Comparison of ENCODE assay signal across 8 cellular contexts in genomic region chr3:30747771-30748281, GRCh38.
A peak's percentile ranks its signal among the peaks of the same experiment; 100 is the strongest.
DNase-seq lines count a peak whose midpoint lies in the region; ATAC-seq, FAIRE-seq and TF ChIP-seq lines count a peak whose summit lies in the region.

No MANE protein-coding gene starts in this region.

- H3K4me3 Mint-ChIP-seq in neural progenitor cell (no peak overlapping the region), CD14-positive monocyte (no peak overlapping the region)
- no peak overlapping the region for H3K4me3 Mint-ChIP-seq in naive thymus-derived CD8-positive, alpha-beta T cell

- no peak for ATAC-seq in naive thymus-derived CD8-positive, alpha-beta T cell
- ATAC-seq in GM19023 (IDR thresholded peaks at IDR 0.05; ENCODE audit: unreplicated experiment) = no peak

- peak; percentile 18 to 45 for DNase-seq in NCI-H446 (lab: John Stamatoyannopoulos, UW)
- DNase-seq in endothelial cell of umbilical vein (ENCODE audit: low read depth, low spot score) = peak; percentile 69
- peak; percentile 37 for DNase-seq in neural progenitor cell (ENCODE audit: low spot score)
- no peak for DNase-seq in G401 (ENCODE audit: low spot score)
- no peak for DNase-seq in naive thymus-derived CD8-positive, alpha-beta T cell
- DNase-seq in CD14-positive monocyte (ENCODE audit: low spot score) = no peak

- in situ Hi-C loops in G401 (cut with HindIII; ENCODE audit: low sequenced_read_pairs) = no loop called here

- H3K36me3 Mint-ChIP-seq in neural progenitor cell (no peaks in the 10 kb centered on the region), CD14-positive monocyte (no peaks in the 10 kb centered on the region)
- no peaks in the 10 kb centered on the region for H3K36me3 Mint-ChIP-seq in naive thymus-derived CD8-positive, alpha-beta T cell

- H4K20me1 ChIP-seq in DOHH2 (ENCODE audit: control insufficient read depth, insufficient read depth, low read depth, low read length) = no peaks in the 10 kb centered on the region
- no peaks in the 10 kb centered on the region for H4K20me1 ChIP-seq in endothelial cell of umbilical vein (replicated peaks; ENCODE audit: control insufficient read depth, extremely low read depth, insufficient read depth, low read length)
- H4K20me1 ChIP-seq in neural progenitor cell (ENCODE audit: low read depth) = no peaks in the 10 kb centered on the region

- TF ChIP-seq CTCF in DOHH2 (IDR thresholded peaks at IDR 0.05; ENCODE audit: low read depth, low read length, poor library complexity, severe bottlenecking) (peak; percentile 41), endothelial cell of umbilical vein (IDR thresholded peaks at IDR 0.05; ENCODE audit: extremely low read depth in 1 of 2, insufficient read depth in 1 of 2, low read depth in 1 of 2, low read length in 2 of 2) (peak; percentile 45 to 57), neural progenitor cell (IDR thresholded peaks at IDR 0.05) (peak; percentile 60), CD14-positive monocyte (IDR thresholded peaks at IDR 0.05) (no peak)

- H3K79me2 ChIP-seq in DOHH2 (ENCODE audit: control insufficient read depth, low read length) = no peaks in the 10 kb centered on the region
- H3K79me2 ChIP-seq in endothelial cell of umbilical vein (ENCODE audit: control insufficient read depth, insufficient read depth, low read length) = no peaks in the 10 kb centered on the region
- H3K79me2 ChIP-seq in neural progenitor cell (ENCODE audit: low read depth) = no peaks in the 10 kb centered on the region

- no TSS peak for BruUV-seq in endothelial cell of umbilical vein (replicated peaks; lab: Mats Ljungman, UMichigan)

- H3K36me3 ChIP-seq in DOHH2 (ENCODE audit: control insufficient read depth, low read length) = no peaks in the 10 kb centered on the region
- H3K36me3 ChIP-seq in endothelial cell of umbilical vein (ENCODE audit: control insufficient read depth in 2 of 2, extremely low read depth in 1 of 2, insufficient read depth in 2 of 2, low read length in 2 of 2) = no peaks in the 10 kb centered on the region
- no peaks in the 10 kb centered on the region for H3K36me3 ChIP-seq in neural progenitor cell

- H3K9me3 Mint-ChIP-seq in neural progenitor cell (no peaks in the 10 kb centered on the region), CD14-positive monocyte (no peaks in the 10 kb centered on the region)
- no peaks in the 10 kb centered on the region for H3K9me3 Mint-ChIP-seq in naive thymus-derived CD8-positive, alpha-beta T cell

- no peaks in the 10 kb centered on the region for H3K9me2 ChIP-seq in DOHH2 (replicated peaks; ENCODE audit: control insufficient read depth, low read length)

- H3K9me1 ChIP-seq in endothelial cell of umbilical vein (replicated peaks; ENCODE audit: control insufficient read depth, extremely low read depth, insufficient read depth, low read length) = no peaks in the 10 kb centered on the region

- no peaks in the 10 kb centered on the region for H3K9me3 ChIP-seq in DOHH2 (ENCODE audit: control insufficient read depth, insufficient read depth, low read length)
- no peaks in the 10 kb centered on the region for H3K9me3 ChIP-seq in endothelial cell of umbilical vein (replicated peaks; ENCODE audit: control insufficient read depth, insufficient read depth, low read length)
- H3K9me3 ChIP-seq in neural progenitor cell (ENCODE audit: low read depth) = no peaks in the 10 kb centered on the region

- peaks cover 4% of the 10 kb centered on the region for H3K27me3 Mint-ChIP-seq in neural progenitor cell (ENCODE audit: insufficient read depth, low read depth)
- H3K27me3 Mint-ChIP-seq in naive thymus-derived CD8-positive, alpha-beta T cell = no peaks in the 10 kb centered on the region
- H3K27me3 Mint-ChIP-seq in CD14-positive monocyte (ENCODE audit: low read depth in 3 of 3) = peaks cover 0 to 6% (median 1%) of the 10 kb centered on the region in 3 donors

- H3K4me1 Mint-ChIP-seq in neural progenitor cell (peaks cover 10% of the 10 kb centered on the region), CD14-positive monocyte (peaks cover 19% of the 10 kb centered on the region)
- peaks cover 15 to 40% (median 25%) of the 10 kb centered on the region in 4 donors for H3K4me1 Mint-ChIP-seq in naive thymus-derived CD8-positive, alpha-beta T cell

- no peak for TF ChIP-seq POLR2A in endothelial cell of umbilical vein (IDR thresholded peaks at IDR 0.05; ENCODE audit: low read depth, low read length)

- H2AFZ ChIP-seq in endothelial cell of umbilical vein (ENCODE audit: low read depth, low read length) (peak overlapping the region; percentile 40), neural progenitor cell (replicated peaks) (no peak overlapping the region)

- H3K27me3 ChIP-seq in DOHH2 (ENCODE audit: control insufficient read depth, low read length) = 0 out of 2 replicates have a peak, but pooled peaks cover 9% of the 10 kb centered on the region
- no peaks in the 10 kb centered on the region for H3K27me3 ChIP-seq in endothelial cell of umbilical vein (ENCODE audit: control insufficient read depth in 2 of 2, insufficient read depth in 2 of 2, low read length in 2 of 2)
- H3K27me3 ChIP-seq in neural progenitor cell = no peaks in the 10 kb centered on the region

- POLR2A ChIA-PET in endothelial cell of umbilical vein (lab: Charles Lee) = no interaction called here
- POLR2A ChIA-PET in naive thymus-derived CD8-positive, alpha-beta T cell (lab: Charles Lee) = no interaction called here

- H3K4me2 ChIP-seq in DOHH2 (ENCODE audit: low read length) (no peak overlapping the region), endothelial cell of umbilical vein (ENCODE audit: insufficient read depth, low read length) (peak overlapping the region; percentile 12), neural progenitor cell (no peak overlapping the region)

- H3K4me1 ChIP-seq in DOHH2 (ENCODE audit: control insufficient read depth, low read length) = no peaks in the 10 kb centered on the region
- H3K4me1 ChIP-seq in endothelial cell of umbilical vein (ENCODE audit: control insufficient read depth, extremely low read depth, insufficient read depth, low read length) = peaks cover 21% of the 10 kb centered on the region
- H3K4me1 ChIP-seq in neural progenitor cell = peaks cover 21% of the 10 kb centered on the region

- H3F3A ChIP-seq in DOHH2 (ENCODE audit: control insufficient read depth, insufficient read depth) (no peaks in the 10 kb centered on the region), neural progenitor cell (ENCODE audit: low read depth) (peaks cover 36% of the 10 kb centered on the region)

- intact Hi-C loops in endothelial cell of umbilical vein (cut with micrococcal nuclease) = loop anchor here (1.0 to 2.0 kb wide), 4 partner anchors 55 to 405 kb away; partner anchors contain the start of gene TGFBR2
- intact Hi-C loops in CD14-positive monocyte (cut with micrococcal nuclease) = no loop called here

- CTCF ChIA-PET in endothelial cell of umbilical vein (lab: Charles Lee) = interaction anchor here (0.9 to 9.4 kb wide), 12 partner anchors 22 to 734 kb away, joined by 3 to 170 read pairs (median 4); no protein-coding TSS in a partner anchor

- dilution Hi-C loops in endothelial cell of umbilical vein (cut with MboI; ENCODE audit: extremely low pct_ligation_motif_present, low sequenced_read_pairs) = no loop called here

- H3K4me3 ChIP-seq in DOHH2 (ENCODE audit: low read length) = no peak overlapping the region
- no peak overlapping the region for H3K4me3 ChIP-seq in endothelial cell of umbilical vein (replicated peaks in 1 of 3; ENCODE audit: insufficient read depth in 1 of 3, low read depth in 1 of 3, low read length in 3 of 3)
- no peak overlapping the region for H3K4me3 ChIP-seq in neural progenitor cell

- FAIRE-seq in endothelial cell of umbilical vein (lab: Jason Lieb, UNC) = peak; percentile 93

- H3K9ac ChIP-seq in endothelial cell of umbilical vein (replicated peaks; ENCODE audit: extremely low read depth, insufficient read depth, low read length) (peak overlapping the region; percentile 0), neural progenitor cell (no peak overlapping the region)

- no peak overlapping the region for H3K27ac ChIP-seq in DOHH2 (ENCODE audit: low read depth, low read length)
- H3K27ac ChIP-seq in endothelial cell of umbilical vein (ENCODE audit: insufficient read depth, low read depth, low read length) = peak overlapping the region; percentile 20
- H3K27ac ChIP-seq in neural progenitor cell = no peak overlapping the region

- H3K27ac Mint-ChIP-seq in neural progenitor cell (no peak overlapping the region), CD14-positive monocyte (no peak overlapping the region)
- peak overlapping the region in 2 of 10 donors; percentile 15 to 44 for H3K27ac Mint-ChIP-seq in naive thymus-derived CD8-positive, alpha-beta T cell

TF ChIP-seq in endothelial cell of umbilical vein, 7 proteins besides CTCF, POLR2A, EP300 and RAD21:
- TF ChIP-seq EZH2 (IDR thresholded peaks at IDR 0.05; ENCODE audit: borderline replicate concordance, low read depth, low read length, severe bottlenecking) = no peak
- TF ChIP-seq FOS (IDR thresholded peaks at IDR 0.05; ENCODE audit: borderline replicate concordance, insufficient read depth, low read length) = peak; percentile 43
- peak; percentile 58 for TF ChIP-seq GATA2 (IDR thresholded peaks at IDR 0.05; ENCODE audit: insufficient read depth, insufficient read length, low read depth, low read length)

Comparison
In these comparisons a context has a peak if more than half of its experiments do, and no peak if none do; other contexts are left out.
1. DNase-seq: peak in NCI-H446 (2 of 2), endothelial cell of umbilical vein (single experiment) and neural progenitor cell (single experiment); none in G401 (single experiment), naive thymus-derived CD8-positive, alpha-beta T cell (0 of 10) and CD14-positive monocyte (single experiment).